Comparison of ENCODE assay signal across 28 cellular contexts in genomic region chr4:147948336-147948735, GRCh38.
"Had no signal": no experiment of that assay in that cellular context is flagged by ENCODE, and none has a peak within 500 bp of the region (broad histone marks: within the 10 kb centered on the region; RNA-seq: fewer than 3 reads in every experiment).

No MANE protein-coding gene starts in this region.

- H3K9me3 ChIP-seq: colonic mucosa, esophagus muscularis mucosa, esophagus squamous epithelium, gastrocnemius medialis, gastroesophageal sphincter had no signal

- H3K36me3 ChIP-seq: colonic mucosa had no signal

- H3K4me2 ChIP-seq: hepatocyte had no signal

- H2AFZ ChIP-seq: hepatocyte had no signal

- H3K4me3 ChIP-seq: colonic mucosa, coronary artery, dorsolateral prefrontal cortex, esophagus muscularis mucosa, esophagus squamous epithelium, gastrocnemius medialis, gastroesophageal sphincter, heart left ventricle, heart right ventricle, hepatocyte had no signal

- H3K27ac ChIP-seq: colonic mucosa, coronary artery, epithelial cell of prostate, esophagus muscularis mucosa, esophagus squamous epithelium, foreskin keratinocyte, gastrocnemius medialis, gastroesophageal sphincter, heart left ventricle, heart right ventricle, hepatocyte had no signal

- DNase-seq: colonic mucosa; cortex of kidney; dermis blood vessel endothelial cell; dorsolateral prefrontal cortex; effector CD4-positive, alpha-beta T cell; effector CD8-positive, alpha-beta T cell; effector memory CD4-positive, alpha-beta T cell; effector memory CD8-positive, alpha-beta T cell; endodermal cell; erythroblast; esophagus squamous epithelium; foreskin fibroblast; foreskin keratinocyte; foreskin melanocyte; gastrocnemius medialis; glutamatergic neuron; head of caudate nucleus; heart left ventricle; heart right ventricle had no signal

- ATAC-seq: effector memory CD8-positive, alpha-beta T cell; esophagus mucosa; foreskin keratinocyte; gastrocnemius medialis; gastroesophageal sphincter; heart left ventricle; heart right ventricle had no signal

- H3K4me1 ChIP-seq: colonic mucosa, foreskin keratinocyte had no signal

- H3K79me2 ChIP-seq: hepatocyte had no signal

- FAIRE-seq: colon, endometrium, frontal cortex had no signal

- H3K27me3 ChIP-seq: colonic mucosa, dorsolateral prefrontal cortex, esophagus muscularis mucosa, esophagus squamous epithelium, foreskin keratinocyte, gastrocnemius medialis, gastroesophageal sphincter, heart left ventricle, heart right ventricle, hepatocyte had no signal
